1 cellular context compared by ENCODE assay signal in the genomic region with DNA sequence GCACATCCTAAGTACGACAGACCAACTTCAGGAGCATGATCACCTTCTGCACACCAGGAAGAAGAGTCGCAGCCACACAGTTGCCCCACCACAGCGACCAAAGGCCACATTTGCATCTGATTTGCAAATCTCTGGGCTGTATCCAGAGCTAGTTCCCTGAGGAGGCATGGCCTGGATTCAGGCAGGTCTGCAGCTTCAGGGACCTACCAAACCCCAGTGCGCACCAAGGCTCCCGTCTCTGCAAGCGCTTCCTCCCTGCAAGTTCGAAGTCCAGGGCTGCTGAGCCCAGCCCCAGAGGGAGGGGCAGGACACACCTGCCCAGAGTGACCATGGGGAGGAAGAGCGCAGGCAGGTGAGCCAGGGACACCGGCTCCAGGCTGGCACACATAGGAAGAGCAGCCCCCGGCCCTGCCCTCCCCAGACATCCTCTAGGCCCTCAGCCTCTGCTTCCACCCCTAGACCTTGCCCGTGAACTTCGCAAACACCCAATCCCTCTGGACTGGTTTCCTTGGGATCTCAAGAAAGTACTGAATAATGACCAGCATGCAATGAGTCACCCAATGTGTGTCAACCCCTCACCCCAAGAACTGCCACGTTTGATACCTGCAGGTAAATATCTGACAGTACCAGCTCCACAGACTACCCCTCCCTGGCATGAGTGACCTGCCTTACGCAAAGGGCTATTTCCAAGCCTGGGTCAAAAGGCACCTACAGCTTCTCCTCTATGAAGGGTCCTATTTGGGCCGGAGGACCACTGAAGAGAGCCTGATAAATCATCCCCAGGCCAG.
A peak's percentile ranks its signal among the peaks of the same experiment; 100 is the strongest.
TF ChIP-seq lines count a peak whose summit lies in the region.

No MANE protein-coding gene starts in this region.

TF ChIP-seq in HepG2, 621 proteins besides CTCF, POLR2A, EP300 and RAD21:
- TF ChIP-seq ZSCAN25 (CRISPR knock-in tag; IDR thresholded peaks at IDR 0.05), result peak; percentile 99
- TF ChIP-seq ELF3 (CRISPR knock-in tag; IDR thresholded peaks at IDR 0.05), result 0 out of 2 replicates have a peak, but pooled peaks have one; percentile 18
- no peak for TF ChIP-seq LCORL (IDR thresholded peaks at IDR 0.05)
- TF ChIP-seq LCORL (CRISPR knock-in tag; IDR thresholded peaks at IDR 0.05), result peak; percentile 31; the same call in 1 of the 2 replicates
- no peak for TF ChIP-seq ZNF329 (CRISPR knock-in tag; IDR thresholded peaks at IDR 0.05; ENCODE audit: low read depth)
- TF ChIP-seq, protein P1, sequence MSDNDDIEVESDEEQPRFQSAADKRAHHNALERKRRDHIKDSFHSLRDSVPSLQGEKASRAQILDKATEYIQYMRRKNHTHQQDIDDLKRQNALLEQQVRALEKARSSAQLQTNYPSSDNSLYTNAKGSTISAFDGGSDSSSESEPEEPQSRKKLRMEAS (IDR thresholded peaks at IDR 0.05), result 0 out of 2 replicates have a peak, but pooled peaks have one; percentile 18
- peak; percentile 96 for TF ChIP-seq ZNF331 (CRISPR knock-in tag; IDR thresholded peaks at IDR 0.05)
- no peak for TF ChIP-seq ZNF10 (CRISPR knock-in tag; IDR thresholded peaks at IDR 0.05; ENCODE audit: borderline replicate concordance, low read depth)
- peak; percentile 83 for TF ChIP-seq ZEB1 (IDR thresholded peaks at IDR 0.05; ENCODE audit: insufficient replicate concordance, low read depth)
- TF ChIP-seq SALL1 (CRISPR knock-in tag; IDR thresholded peaks at IDR 0.05), result 0 out of 2 replicates have a peak, but pooled peaks have one; percentile 25
- TF ChIP-seq, protein P2, sequence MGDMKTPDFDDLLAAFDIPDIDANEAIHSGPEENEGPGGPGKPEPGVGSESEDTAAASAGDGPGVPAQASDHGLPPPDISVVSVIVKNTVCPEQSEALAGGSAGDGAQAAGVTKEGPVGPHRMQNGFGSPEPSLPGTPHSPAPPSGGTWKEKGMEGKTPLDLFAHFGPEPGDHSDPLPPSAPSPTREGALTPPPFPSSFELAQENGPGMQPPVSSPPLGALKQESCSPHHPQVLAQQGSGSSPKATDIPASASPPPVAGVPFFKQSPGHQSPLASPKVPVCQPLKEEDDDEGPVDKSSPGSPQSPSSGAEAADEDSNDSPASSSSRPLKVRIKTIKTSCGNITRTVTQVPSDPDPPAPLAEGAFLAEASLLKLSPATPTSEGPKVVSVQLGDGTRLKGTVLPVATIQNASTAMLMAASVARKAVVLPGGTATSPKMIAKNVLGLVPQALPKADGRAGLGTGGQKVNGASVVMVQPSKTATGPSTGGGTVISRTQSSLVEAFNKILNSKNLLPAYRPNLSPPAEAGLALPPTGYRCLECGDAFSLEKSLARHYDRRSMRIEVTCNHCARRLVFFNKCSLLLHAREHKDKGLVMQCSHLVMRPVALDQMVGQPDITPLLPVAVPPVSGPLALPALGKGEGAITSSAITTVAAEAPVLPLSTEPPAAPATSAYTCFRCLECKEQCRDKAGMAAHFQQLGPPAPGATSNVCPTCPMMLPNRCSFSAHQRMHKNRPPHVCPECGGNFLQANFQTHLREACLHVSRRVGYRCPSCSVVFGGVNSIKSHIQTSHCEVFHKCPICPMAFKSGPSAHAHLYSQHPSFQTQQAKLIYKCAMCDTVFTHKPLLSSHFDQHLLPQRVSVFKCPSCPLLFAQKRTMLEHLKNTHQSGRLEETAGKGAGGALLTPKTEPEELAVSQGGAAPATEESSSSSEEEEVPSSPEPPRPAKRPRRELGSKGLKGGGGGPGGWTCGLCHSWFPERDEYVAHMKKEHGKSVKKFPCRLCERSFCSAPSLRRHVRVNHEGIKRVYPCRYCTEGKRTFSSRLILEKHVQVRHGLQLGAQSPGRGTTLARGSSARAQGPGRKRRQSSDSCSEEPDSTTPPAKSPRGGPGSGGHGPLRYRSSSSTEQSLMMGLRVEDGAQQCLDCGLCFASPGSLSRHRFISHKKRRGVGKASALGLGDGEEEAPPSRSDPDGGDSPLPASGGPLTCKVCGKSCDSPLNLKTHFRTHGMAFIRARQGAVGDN (CRISPR knock-in tag; IDR thresholded peaks at IDR 0.05), result peak; percentile 42
- TF ChIP-seq HNF4G (IDR thresholded peaks at IDR 0.05; ENCODE audit: borderline replicate concordance, low read depth, low read length), result peak; percentile 62; the same call in 1 of the 2 replicates
- no peak; the same call in 1 of the 2 replicates for TF ChIP-seq HNF4G (CRISPR knock-in tag; IDR thresholded peaks at IDR 0.05; ENCODE audit: borderline replicate concordance, low read depth)
- no peak for TF ChIP-seq ZNF781 (CRISPR knock-in tag; IDR thresholded peaks at IDR 0.05; ENCODE audit: borderline replicate concordance, not compliant biosample characterization)
- 0 out of 2 replicates have a peak, but pooled peaks have one; percentile 48 for TF ChIP-seq ZNF549 (CRISPR knock-in tag; IDR thresholded peaks at IDR 0.05)
- TF ChIP-seq SAP130 (CRISPR knock-in tag; IDR thresholded peaks at IDR 0.05; ENCODE audit: low read depth), result peak; percentile 24; the same call in 1 of the 2 replicates
- TF ChIP-seq HNF4A (CRISPR knock-in tag; IDR thresholded peaks at IDR 0.05), result peak; percentile 90
- TF ChIP-seq TEAD3 (CRISPR knock-in tag; optimal IDR thresholded peaks at IDR 0.05; ENCODE audit: borderline replicate concordance), result no peak
- TF ChIP-seq, protein P3, sequence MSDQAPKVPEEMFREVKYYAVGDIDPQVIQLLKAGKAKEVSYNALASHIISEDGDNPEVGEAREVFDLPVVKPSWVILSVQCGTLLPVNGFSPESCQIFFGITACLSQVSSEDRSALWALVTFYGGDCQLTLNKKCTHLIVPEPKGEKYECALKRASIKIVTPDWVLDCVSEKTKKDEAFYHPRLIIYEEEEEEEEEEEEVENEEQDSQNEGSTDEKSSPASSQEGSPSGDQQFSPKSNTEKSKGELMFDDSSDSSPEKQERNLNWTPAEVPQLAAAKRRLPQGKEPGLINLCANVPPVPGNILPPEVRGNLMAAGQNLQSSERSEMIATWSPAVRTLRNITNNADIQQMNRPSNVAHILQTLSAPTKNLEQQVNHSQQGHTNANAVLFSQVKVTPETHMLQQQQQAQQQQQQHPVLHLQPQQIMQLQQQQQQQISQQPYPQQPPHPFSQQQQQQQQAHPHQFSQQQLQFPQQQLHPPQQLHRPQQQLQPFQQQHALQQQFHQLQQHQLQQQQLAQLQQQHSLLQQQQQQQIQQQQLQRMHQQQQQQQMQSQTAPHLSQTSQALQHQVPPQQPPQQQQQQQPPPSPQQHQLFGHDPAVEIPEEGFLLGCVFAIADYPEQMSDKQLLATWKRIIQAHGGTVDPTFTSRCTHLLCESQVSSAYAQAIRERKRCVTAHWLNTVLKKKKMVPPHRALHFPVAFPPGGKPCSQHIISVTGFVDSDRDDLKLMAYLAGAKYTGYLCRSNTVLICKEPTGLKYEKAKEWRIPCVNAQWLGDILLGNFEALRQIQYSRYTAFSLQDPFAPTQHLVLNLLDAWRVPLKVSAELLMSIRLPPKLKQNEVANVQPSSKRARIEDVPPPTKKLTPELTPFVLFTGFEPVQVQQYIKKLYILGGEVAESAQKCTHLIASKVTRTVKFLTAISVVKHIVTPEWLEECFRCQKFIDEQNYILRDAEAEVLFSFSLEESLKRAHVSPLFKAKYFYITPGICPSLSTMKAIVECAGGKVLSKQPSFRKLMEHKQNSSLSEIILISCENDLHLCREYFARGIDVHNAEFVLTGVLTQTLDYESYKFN (CRISPR knock-in tag; conservative IDR thresholded peaks at IDR 0.05), result 0 out of 2 replicates have a peak, but pooled peaks have one; percentile 20
- 0 out of 2 replicates have a peak, but pooled peaks have one; percentile 44 for TF ChIP-seq ZNF552 (CRISPR knock-in tag; IDR thresholded peaks at IDR 0.05; ENCODE audit: borderline replicate concordance)
- TF ChIP-seq, protein P4, sequence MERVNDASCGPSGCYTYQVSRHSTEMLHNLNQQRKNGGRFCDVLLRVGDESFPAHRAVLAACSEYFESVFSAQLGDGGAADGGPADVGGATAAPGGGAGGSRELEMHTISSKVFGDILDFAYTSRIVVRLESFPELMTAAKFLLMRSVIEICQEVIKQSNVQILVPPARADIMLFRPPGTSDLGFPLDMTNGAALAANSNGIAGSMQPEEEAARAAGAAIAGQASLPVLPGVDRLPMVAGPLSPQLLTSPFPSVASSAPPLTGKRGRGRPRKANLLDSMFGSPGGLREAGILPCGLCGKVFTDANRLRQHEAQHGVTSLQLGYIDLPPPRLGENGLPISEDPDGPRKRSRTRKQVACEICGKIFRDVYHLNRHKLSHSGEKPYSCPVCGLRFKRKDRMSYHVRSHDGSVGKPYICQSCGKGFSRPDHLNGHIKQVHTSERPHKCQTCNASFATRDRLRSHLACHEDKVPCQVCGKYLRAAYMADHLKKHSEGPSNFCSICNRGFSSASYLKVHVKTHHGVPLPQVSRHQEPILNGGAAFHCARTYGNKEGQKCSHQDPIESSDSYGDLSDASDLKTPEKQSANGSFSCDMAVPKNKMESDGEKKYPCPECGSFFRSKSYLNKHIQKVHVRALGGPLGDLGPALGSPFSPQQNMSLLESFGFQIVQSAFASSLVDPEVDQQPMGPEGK (CRISPR knock-in tag; IDR thresholded peaks at IDR 0.05), result 0 out of 2 replicates have a peak, but pooled peaks have one; percentile 22
- TF ChIP-seq ZNF350 (CRISPR knock-in tag; IDR thresholded peaks at IDR 0.05; ENCODE audit: borderline replicate concordance, low read depth), result 0 out of 2 replicates have a peak, but pooled peaks have one; percentile 14
- 0 out of 2 replicates have a peak, but pooled peaks have one; percentile 40 for TF ChIP-seq ZMYM3 (CRISPR knock-in tag; IDR thresholded peaks at IDR 0.05)
- TF ChIP-seq TBX2 (CRISPR knock-in tag; IDR thresholded peaks at IDR 0.05; ENCODE audit: borderline replicate concordance), result 0 out of 2 replicates have a peak, but pooled peaks have one; percentile 20
- TF ChIP-seq MIER3 (CRISPR knock-in tag; IDR thresholded peaks at IDR 0.05; ENCODE audit: borderline replicate concordance), result no peak
- TF ChIP-seq KLF13 (CRISPR knock-in tag; IDR thresholded peaks at IDR 0.05), result no peak
- TF ChIP-seq RXRA (CRISPR knock-in tag; IDR thresholded peaks at IDR 0.05), result peak; percentile 23; the same call in 1 of the 2 replicates
- no peak for TF ChIP-seq NR2F6 (IDR thresholded peaks at IDR 0.05)
- TF ChIP-seq NR2F6 (CRISPR knock-in tag; IDR thresholded peaks at IDR 0.05), result peak; percentile 25; the same call in 1 of the 2 replicates
- TF ChIP-seq, protein P5, sequence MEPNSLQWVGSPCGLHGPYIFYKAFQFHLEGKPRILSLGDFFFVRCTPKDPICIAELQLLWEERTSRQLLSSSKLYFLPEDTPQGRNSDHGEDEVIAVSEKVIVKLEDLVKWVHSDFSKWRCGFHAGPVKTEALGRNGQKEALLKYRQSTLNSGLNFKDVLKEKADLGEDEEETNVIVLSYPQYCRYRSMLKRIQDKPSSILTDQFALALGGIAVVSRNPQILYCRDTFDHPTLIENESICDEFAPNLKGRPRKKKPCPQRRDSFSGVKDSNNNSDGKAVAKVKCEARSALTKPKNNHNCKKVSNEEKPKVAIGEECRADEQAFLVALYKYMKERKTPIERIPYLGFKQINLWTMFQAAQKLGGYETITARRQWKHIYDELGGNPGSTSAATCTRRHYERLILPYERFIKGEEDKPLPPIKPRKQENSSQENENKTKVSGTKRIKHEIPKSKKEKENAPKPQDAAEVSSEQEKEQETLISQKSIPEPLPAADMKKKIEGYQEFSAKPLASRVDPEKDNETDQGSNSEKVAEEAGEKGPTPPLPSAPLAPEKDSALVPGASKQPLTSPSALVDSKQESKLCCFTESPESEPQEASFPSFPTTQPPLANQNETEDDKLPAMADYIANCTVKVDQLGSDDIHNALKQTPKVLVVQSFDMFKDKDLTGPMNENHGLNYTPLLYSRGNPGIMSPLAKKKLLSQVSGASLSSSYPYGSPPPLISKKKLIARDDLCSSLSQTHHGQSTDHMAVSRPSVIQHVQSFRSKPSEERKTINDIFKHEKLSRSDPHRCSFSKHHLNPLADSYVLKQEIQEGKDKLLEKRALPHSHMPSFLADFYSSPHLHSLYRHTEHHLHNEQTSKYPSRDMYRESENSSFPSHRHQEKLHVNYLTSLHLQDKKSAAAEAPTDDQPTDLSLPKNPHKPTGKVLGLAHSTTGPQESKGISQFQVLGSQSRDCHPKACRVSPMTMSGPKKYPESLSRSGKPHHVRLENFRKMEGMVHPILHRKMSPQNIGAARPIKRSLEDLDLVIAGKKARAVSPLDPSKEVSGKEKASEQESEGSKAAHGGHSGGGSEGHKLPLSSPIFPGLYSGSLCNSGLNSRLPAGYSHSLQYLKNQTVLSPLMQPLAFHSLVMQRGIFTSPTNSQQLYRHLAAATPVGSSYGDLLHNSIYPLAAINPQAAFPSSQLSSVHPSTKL (CRISPR knock-in tag; IDR thresholded peaks at IDR 0.05), result 0 out of 2 replicates have a peak, but pooled peaks have one; percentile 36
- peak; percentile 36; the same call in 1 of the 2 replicates for TF ChIP-seq ZNF292 (CRISPR knock-in tag; IDR thresholded peaks at IDR 0.05; ENCODE audit: borderline replicate concordance, low read depth)
TF ChIP-seq in HepG2: peak in this region for 22.
